Comparison of ENCODE assay signal across 8 cellular contexts in the genomic region with DNA sequence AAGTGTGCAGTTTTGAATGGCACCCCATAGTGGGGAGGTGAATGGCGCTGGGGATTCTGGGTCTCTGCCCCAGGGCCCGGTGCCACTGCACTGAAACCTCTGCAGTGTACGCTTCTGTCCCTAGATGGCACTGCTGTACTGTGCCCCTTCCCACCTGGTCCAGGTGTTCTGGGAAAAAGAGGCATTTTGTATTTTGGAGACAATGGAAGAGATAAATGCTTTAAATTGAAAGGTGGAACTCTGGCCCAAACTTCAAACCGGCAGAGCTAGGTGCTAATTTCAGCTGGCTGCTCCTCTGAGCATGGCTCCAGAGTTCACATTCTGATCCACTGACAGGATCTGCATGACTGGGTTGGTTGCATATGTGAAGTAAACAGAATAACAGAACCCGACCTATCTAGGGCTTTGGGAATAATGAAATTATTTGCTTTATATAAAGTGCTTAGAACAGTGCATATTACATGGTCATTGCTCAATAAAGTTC. TPM values are rescaled to one million over a fixed set of nuclear protein-coding genes. Genes with fewer than 3 reads are reported as not detected.
DNase-seq lines count a peak whose midpoint lies in the region; ATAC-seq, FAIRE-seq and TF ChIP-seq lines count a peak whose summit lies in the region.

No MANE protein-coding gene starts in this region.

- POLR2A ChIA-PET in HepG2 (lab: Yijun Ruan, JAX) = no interaction called here

- H3K9me3 ChIP-seq in adipocyte (ENCODE audit: control insufficient read depth, low read length) (no peaks in the 10 kb centered on the region), HepG2 (ENCODE audit: low read length) (no peaks in the 10 kb centered on the region)

- H3K4me2 ChIP-seq in HepG2 (ENCODE audit: low read depth, low read length) = no peak overlapping the region

- 6% methylated on average over 3 of the region's 5 CpGs for WGBS in HepG2 (ENCODE audit: low lambda C conversion rate)

- H3K4me3 ChIP-seq in GM12875 (ENCODE audit: low read depth, low read length) = no peak overlapping the region
- no peak overlapping the region for H3K4me3 ChIP-seq in adipocyte (ENCODE audit: low read length)
- H3K4me3 ChIP-seq in HepG2 (replicated peaks in 1 of 3; ENCODE audit: insufficient read depth in 1 of 3, low read depth in 2 of 3, low read length in 3 of 3) = no peak overlapping the region

- no peak for TF ChIP-seq POLR2A in HepG2 (IDR thresholded peaks at IDR 0.05; ENCODE audit: insufficient read depth in 1 of 2, low read depth in 2 of 2, low read length in 2 of 2)

- H3K27ac ChIP-seq in HepG2 (ENCODE audit: extremely low read length, insufficient read depth, low read length) = no peak overlapping the region

- in situ Hi-C loops in ACHN (cut with HindIII; ENCODE audit: low pct_ligation_motif_present, low pct_unique_long_range_greater_than_20kb, low sequenced_read_pairs) (no loop called here), HepG2 (cut with HindIII; ENCODE audit: extremely low pct_ligation_motif_present, low pct_unique_long_range_greater_than_20kb) (loop anchor here (25.0 kb wide), 2 partner anchors 398 to 848 kb away; no protein-coding TSS in a partner anchor)

- peak; percentile 27; the same call in 1 of the 2 replicates for TF ChIP-seq RAD21 in HepG2 (CRISPR knock-in tag; IDR thresholded peaks at IDR 0.05)

- H3K79me2 ChIP-seq in HepG2 (ENCODE audit: insufficient read depth, low read length) = no peaks in the 10 kb centered on the region

- H4K20me1 ChIP-seq in HepG2 (ENCODE audit: insufficient read depth, low read length) = no peaks in the 10 kb centered on the region

- peak; percentile 64 for DNase-seq in ACHN
- DNase-seq in NCI-H2196 (lab: John Stamatoyannopoulos, UW; ENCODE audit: unreplicated experiment) = peak; percentile 69
- DNase-seq in adipocyte (ENCODE audit: low read depth) = peak; percentile 58
- no peak for DNase-seq in HepG2 (ENCODE audit: low spot score)
- DNase-seq in OCI-M2 (lab: John Stamatoyannopoulos, UW; ENCODE audit: unreplicated experiment) = no peak
- no peak for DNase-seq in effector CD8-positive, alpha-beta T cell (lab: John Stamatoyannopoulos, UW)

- H3K36me3 ChIP-seq in adipocyte (ENCODE audit: control insufficient read depth, insufficient read depth, low read length, severe bottlenecking) (no peaks in the 10 kb centered on the region), HepG2 (replicated peaks in 1 of 2; ENCODE audit: control insufficient read depth in 1 of 2, insufficient read depth in 2 of 2, low read length in 2 of 2) (no peaks in the 10 kb centered on the region)

- ATAC-seq in HepG2 (peak; percentile 89), GM18502 (IDR thresholded peaks at IDR 0.05; ENCODE audit: poor library complexity, unreplicated experiment) (no peak)

- TF ChIP-seq CTCF in GM12875 (IDR thresholded peaks at IDR 0.05; ENCODE audit: borderline replicate concordance, insufficient read depth, low read depth, low read length) (peak; percentile 82), HepG2 (CRISPR knock-in tag; IDR thresholded peaks at IDR 0.05) (peak; percentile 80)

- H3K27me3 ChIP-seq in adipocyte (replicated peaks; ENCODE audit: control insufficient read depth, insufficient read depth, low read length) = no peaks in the 10 kb centered on the region
- peaks cover 2 to 32% of the 10 kb centered on the region in 2 experiments; a peak in 3 of 5 replicates for H3K27me3 ChIP-seq in HepG2 (ENCODE audit: control insufficient read depth in 1 of 2, insufficient read depth in 2 of 2, low read length in 2 of 2)

- TF ChIP-seq EP300 in HepG2 (IDR thresholded peaks at IDR 0.05; ENCODE audit: low read depth in 2 of 2, low read length in 2 of 2) (no peak), HepG2 (CRISPR knock-in tag; IDR thresholded peaks at IDR 0.05; ENCODE audit: borderline replicate concordance) (no peak)

- no peak overlapping the region for H3K9ac ChIP-seq in adipocyte (ENCODE audit: low read length)
- H3K9ac ChIP-seq in HepG2 (ENCODE audit: insufficient read depth, low read depth, low read length) = no peak overlapping the region

- CTCF ChIA-PET in HepG2 (lab: Yijun Ruan, JAX; ENCODE audit: low intra/inter-chr PET ratio, low total read pairs) = interaction anchor here (1.1 to 1.8 kb wide), 3 partner anchors 74 to 740 kb away, joined by 4 to 17 read pairs (median 8); no protein-coding TSS in a partner anchor

- FAIRE-seq in HepG2 (lab: Jason Lieb, UNC) = peak; percentile 55

- intact Hi-C loops in HepG2 (cut with micrococcal nuclease; ENCODE audit: unreplicated experiment) = no loop called here

- no peak overlapping the region for H2AFZ ChIP-seq in HepG2 (ENCODE audit: low read length)

- no TSS peak for BruUV-seq in HepG2 (replicated peaks; lab: Mats Ljungman, UMichigan)

- H3K4me1 ChIP-seq in adipocyte (ENCODE audit: control insufficient read depth, insufficient read depth, low read length) = peaks cover 20% of the 10 kb centered on the region
- H3K4me1 ChIP-seq in HepG2 (ENCODE audit: insufficient read depth, low read length) = no peaks in the 10 kb centered on the region

TF ChIP-seq in HepG2, 621 proteins besides CTCF, POLR2A, EP300 and RAD21:
- peak; percentile 52 for TF ChIP-seq XRCC5 (optimal IDR thresholded peaks at IDR 0.05; ENCODE audit: low read length)
- TF ChIP-seq STAG1 (CRISPR knock-in tag; IDR thresholded peaks at IDR 0.05) = peak; percentile 60
- TF ChIP-seq ZNF143 (CRISPR knock-in tag; IDR thresholded peaks at IDR 0.05) = peak; percentile 77
- TF ChIP-seq SMC3 (IDR thresholded peaks at IDR 0.05; ENCODE audit: low read length) = peak; percentile 22; the same call in 1 of the 2 replicates
- TF ChIP-seq TEAD3 (CRISPR knock-in tag; optimal IDR thresholded peaks at IDR 0.05; ENCODE audit: borderline replicate concordance) = peak; percentile 25
- peak; percentile 45 for TF ChIP-seq ZEB1 (IDR thresholded peaks at IDR 0.05; ENCODE audit: insufficient replicate concordance, low read depth)
- TF ChIP-seq, protein P1, sequence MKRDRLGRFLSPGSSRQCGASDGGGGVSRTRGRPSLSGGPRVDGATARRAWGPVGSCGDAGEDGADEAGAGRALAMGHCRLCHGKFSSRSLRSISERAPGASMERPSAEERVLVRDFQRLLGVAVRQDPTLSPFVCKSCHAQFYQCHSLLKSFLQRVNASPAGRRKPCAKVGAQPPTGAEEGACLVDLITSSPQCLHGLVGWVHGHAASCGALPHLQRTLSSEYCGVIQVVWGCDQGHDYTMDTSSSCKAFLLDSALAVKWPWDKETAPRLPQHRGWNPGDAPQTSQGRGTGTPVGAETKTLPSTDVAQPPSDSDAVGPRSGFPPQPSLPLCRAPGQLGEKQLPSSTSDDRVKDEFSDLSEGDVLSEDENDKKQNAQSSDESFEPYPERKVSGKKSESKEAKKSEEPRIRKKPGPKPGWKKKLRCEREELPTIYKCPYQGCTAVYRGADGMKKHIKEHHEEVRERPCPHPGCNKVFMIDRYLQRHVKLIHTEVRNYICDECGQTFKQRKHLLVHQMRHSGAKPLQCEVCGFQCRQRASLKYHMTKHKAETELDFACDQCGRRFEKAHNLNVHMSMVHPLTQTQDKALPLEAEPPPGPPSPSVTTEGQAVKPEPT (CRISPR knock-in tag; IDR thresholded peaks at IDR 0.05; ENCODE audit: low read depth) = no peak
- no peak for TF ChIP-seq LBX2 (CRISPR knock-in tag; IDR thresholded peaks at IDR 0.05; ENCODE audit: borderline replicate concordance)

RNA-seq across cellular contexts. Expression of gene KRT80, which starts 52.2 kb away (rescaled TPM):
- total RNA-seq in HepG2 (2016; rRNA removed; fragmentation: Illumina TruSeq; extraction: Trizol) = 0.27 and 0.58 TPM in 2 replicates
- total RNA-seq in HepG2 (2016; cell fraction: cytosol; rRNA removed; fragmentation: Illumina TruSeq; extraction: Trizol; ENCODE audit: low read depth) = 0.10 TPM in 1 of 2 replicates, not detected in the other
- total RNA-seq in HepG2 (2016; cell fraction: insoluble cytoplasmic fraction; rRNA removed; fragmentation: Illumina TruSeq; extraction: Trizol) = 0.37 and 0.39 TPM in 2 replicates
- total RNA-seq in HepG2 (2016; cell fraction: membrane; rRNA removed; fragmentation: Illumina TruSeq; extraction: Trizol) = 0.34 and 0.38 TPM in 2 replicates
- 0.41 and 0.53 TPM in 2 replicates for total RNA-seq in HepG2 (2016; cell fraction: nucleus; rRNA removed; fragmentation: Illumina TruSeq; extraction: Trizol)
- polyA plus RNA-seq in HepG2 (2011; rRNA removed) = 0.53 and 0.76 TPM in 2 replicates
- 0.43 and 0.69 TPM in 2 replicates for polyA plus RNA-seq in HepG2 (2011; cell fraction: cytosol; rRNA removed)
- 0.71 and 0.74 TPM in 2 replicates for polyA plus RNA-seq in HepG2 (2011; cell fraction: nucleus; rRNA removed)
- polyA plus RNA-seq in HepG2 (2012) = 0.08 and 0.25 TPM in 2 replicates
- 0.09 and 0.11 TPM in 2 replicates for polyA plus RNA-seq in HepG2 (2016; cell fraction: cytosol; fragmentation: Illumina TruSeq; extraction: Trizol; ENCODE audit: low read depth)
- 0.62 and 0.85 TPM in 2 replicates for polyA plus RNA-seq in HepG2 (2016; cell fraction: insoluble cytoplasmic fraction; fragmentation: Illumina TruSeq; extraction: Trizol; ENCODE audit: low read depth)
- polyA plus RNA-seq in HepG2 (2016; cell fraction: membrane; fragmentation: Illumina TruSeq; extraction: Trizol; ENCODE audit: low read depth) = 0.37 and 0.48 TPM in 2 replicates
- 0.92 and 1.2 TPM in 2 replicates for polyA plus RNA-seq in HepG2 (2016; cell fraction: nucleus; fragmentation: Illumina TruSeq; extraction: Trizol; ENCODE audit: insufficient read depth, low read depth)
- polyA minus RNA-seq in HepG2 (2011; rRNA and poly(A)+ RNA removed; ENCODE audit: low replicate concordance) = 1.4 and 134 TPM in 2 replicates
- polyA minus RNA-seq in HepG2 (2011; cell fraction: cytosol; rRNA and poly(A)+ RNA removed) = 0.70 and 1.1 TPM in 2 replicates
- 0.26 and 0.62 TPM in 2 replicates for polyA minus RNA-seq in HepG2 (2011; cell fraction: nucleus; rRNA and poly(A)+ RNA removed)

Comparison
In these comparisons a context has a peak if more than half of its experiments do, and no peak if none do; other contexts are left out.
1. DNase-seq: peak in ACHN (single experiment), NCI-H2196 (single experiment) and adipocyte (single experiment); none in HepG2 (single experiment), OCI-M2 (single experiment) and effector CD8-positive, alpha-beta T cell (single experiment).